2 cellular contexts compared by ENCODE assay signal in genomic region chr16:11200523-11201063, GRCh38.
TF ChIP-seq lines count a peak whose summit lies in the region.

No MANE protein-coding gene starts in this region.

TF ChIP-seq in GM23338, 12 proteins besides CTCF, POLR2A, EP300 and RAD21:
- TF ChIP-seq ETS1 (IDR thresholded peaks at IDR 0.05) (no peak), CREB1 (CRISPR knock-in tag; IDR thresholded peaks at IDR 0.05; ENCODE audit: low read depth) (no peak), NANOG (IDR thresholded peaks at IDR 0.05; ENCODE audit: borderline replicate concordance) (no peak), EZH2phosphoT487 (IDR thresholded peaks at IDR 0.05; ENCODE audit: unreplicated experiment) (no peak), POLR2AphosphoS5 (IDR thresholded peaks at IDR 0.05; ENCODE audit: low read depth) (no peak), REST (IDR thresholded peaks at IDR 0.05; ENCODE audit: unreplicated experiment) (no peak), JUNB (IDR thresholded peaks at IDR 0.05; ENCODE audit: unreplicated experiment) (no peak), EZH2 (IDR thresholded peaks at IDR 0.05; ENCODE audit: low read depth, unreplicated experiment) (no peak), STAT1 (IDR thresholded peaks at IDR 0.05; ENCODE audit: unreplicated experiment) (no peak), ZNF114 (CRISPR knock-in tag; IDR thresholded peaks at IDR 0.05) (no peak), ZNF331 (CRISPR knock-in tag; IDR thresholded peaks at IDR 0.05; ENCODE audit: low read depth) (no peak), ZNF462 (CRISPR knock-in tag; IDR thresholded peaks at IDR 0.05) (no peak)

TF ChIP-seq in GM12878, 131 proteins besides CTCF, POLR2A, EP300 and RAD21:
- peak; percentile 19 for TF ChIP-seq CUX1 (IDR thresholded peaks at IDR 0.05; ENCODE audit: insufficient replicate concordance, low read depth, low read length)
- no peak for TF ChIP-seq YY1 (IDR thresholded peaks at IDR 0.05; ENCODE audit: low read depth, low read length)
- TF ChIP-seq PML (IDR thresholded peaks at IDR 0.05; ENCODE audit: low read length) = no peak
- TF ChIP-seq MLLT1 (IDR thresholded peaks at IDR 0.05) = 0 out of 2 replicates have a peak, but pooled peaks have one; percentile 26
- TF ChIP-seq MEF2B (IDR thresholded peaks at IDR 0.05; ENCODE audit: partially characterized antibody, poor library complexity, severe bottlenecking) = peak; percentile 61
- no peak for TF ChIP-seq CREB1 (IDR thresholded peaks at IDR 0.05; ENCODE audit: low read depth)
- TF ChIP-seq IKZF2 (IDR thresholded peaks at IDR 0.05) = 0 out of 4 replicates have a peak, but pooled peaks of 1 of the 2 experiments have one; percentile 16
- TF ChIP-seq EGR1 (IDR thresholded peaks at IDR 0.05; ENCODE audit: borderline replicate concordance in 1 of 2, low read depth in 2 of 2, low read length in 2 of 2) = no peak
- TF ChIP-seq SREBF1 (IDR thresholded peaks at IDR 0.05; ENCODE audit: low read length) = no peak
- TF ChIP-seq NFXL1 (IDR thresholded peaks at IDR 0.05; ENCODE audit: borderline replicate concordance) = no peak
- no peak for TF ChIP-seq BMI1 (IDR thresholded peaks at IDR 0.05; ENCODE audit: borderline replicate concordance)
- TF ChIP-seq BHLHE40 (IDR thresholded peaks at IDR 0.05; ENCODE audit: borderline replicate concordance in 1 of 2, low read depth in 2 of 2, low read length in 1 of 2) = peak; percentile 54 to 70; a peak in 2 of 4 replicates
- no peak for TF ChIP-seq TARDBP (IDR thresholded peaks at IDR 0.05; ENCODE audit: borderline replicate concordance)
- peak; percentile 55; the same call in 1 of the 2 replicates for TF ChIP-seq EED (IDR thresholded peaks at IDR 0.05; ENCODE audit: low read depth)
